ENCODE assay signal across 10 cellular contexts in genomic region chr15:90620379-90621134, GRCh38.
DNase-seq lines count a peak whose midpoint lies in the region; ATAC-seq, FAIRE-seq and TF ChIP-seq lines count a peak whose summit lies in the region.
"Had no signal": no experiment of that assay in that cellular context is flagged by ENCODE, and none has a peak within 500 bp of the region (broad histone marks: within the 10 kb centered on the region; RNA-seq: fewer than 3 reads in every experiment).

No MANE protein-coding gene starts in this region.

- ATAC-seq in GM18867 (IDR thresholded peaks at IDR 0.05; ENCODE audit: unreplicated experiment) (peak; percentile 48), HG02885 (IDR thresholded peaks at IDR 0.05; ENCODE audit: poor library complexity, unreplicated experiment) (peak; percentile 83), left lung (peak; percentile 36)

- H3K27ac Mint-ChIP-seq in T-helper 1 cell treated with Interleukin-12 subunit alpha and Interleukin-12 subunit beta and Interleukin-4 antibody, amounts not matched to agents 30 μg/mL and 1 μg/mL, for 36 hours: peak overlapping the region; percentile 59

- peaks cover 38% of the 10 kb centered on the region for H3K36me3 Mint-ChIP-seq in T-helper 1 cell treated with Interleukin-12 subunit alpha and Interleukin-12 subunit beta and Interleukin-4 antibody, amounts not matched to agents 30 μg/mL and 1 μg/mL, for 36 hours (ENCODE audit: low read depth)

- H4K20me1 ChIP-seq in mammary epithelial cell (ENCODE audit: insufficient read depth, low read length): no peaks in the 10 kb centered on the region

- CTCF ChIA-PET in mammary epithelial cell (lab: Charles Lee; ENCODE audit: low non-redundant PET): no interaction called here

- no peak overlapping the region for H3K4me2 ChIP-seq in mammary epithelial cell (ENCODE audit: insufficient read depth, low read depth, low read length)

- DNase-seq in left lung (no peak), esophagus muscularis mucosa (ENCODE audit: extremely low spot score) (no peak), urothelium cell line (ENCODE audit: low spot score) (no peak), NCI-H2029 (lab: John Stamatoyannopoulos, UW) (no peak), mammary epithelial cell (no peak)
- DNase-seq: NCI-H1092 treated with DMSO at 0.1 percent for 48 hours had no signal

- TF ChIP-seq CTCF in left lung (IDR thresholded peaks at IDR 0.05) (no peak), esophagus muscularis mucosa (IDR thresholded peaks at IDR 0.05) (no peak), mammary epithelial cell (conservative IDR thresholded peaks at IDR 0.05 in 1 of 2, IDR thresholded peaks at IDR 0.05 in 1 of 2; ENCODE audit: extremely low read depth in 1 of 2, insufficient read depth in 1 of 2, low read depth in 1 of 2, low read length in 2 of 2) (no peak)

- in situ Hi-C loops in mammary epithelial cell (cut with MboI; ENCODE audit: low sequenced_read_pairs in 2 of 2): no loop called here

- no peaks in the 10 kb centered on the region for H3K27me3 ChIP-seq in left lung
- H3K27me3 ChIP-seq in esophagus muscularis mucosa: no peaks in the 10 kb centered on the region
- no peaks in the 10 kb centered on the region for H3K27me3 ChIP-seq in mammary epithelial cell (ENCODE audit: insufficient read depth, low read length)

- H3K9ac ChIP-seq in mammary epithelial cell (ENCODE audit: insufficient read depth, low read length): no peak overlapping the region

- dilution Hi-C loops in mammary epithelial cell (cut with HindIII; ENCODE audit: low sequenced_read_pairs): no loop called here

- H3K9me3 ChIP-seq in left lung: no peaks in the 10 kb centered on the region
- no peaks in the 10 kb centered on the region for H3K9me3 ChIP-seq in esophagus muscularis mucosa
- no peaks in the 10 kb centered on the region for H3K9me3 ChIP-seq in mammary epithelial cell (replicated peaks; ENCODE audit: insufficient read depth, low read length)

- no peaks in the 10 kb centered on the region for H3K27me3 Mint-ChIP-seq in T-helper 1 cell treated with Interleukin-12 subunit alpha and Interleukin-12 subunit beta and Interleukin-4 antibody, amounts not matched to agents 30 μg/mL and 1 μg/mL, for 36 hours (ENCODE audit: low read depth)

- WGBS in esophagus muscularis mucosa: 65% methylated on average over 13 of the region's 13 CpGs
- 89% methylated on average over 13 of the region's 13 CpGs for WGBS in mammary epithelial cell (ENCODE audit: low coverage, missing lambda C conversion rate)

- no peak for FAIRE-seq in urothelium cell line (lab: Jason Lieb, UNC)

- H3K27ac ChIP-seq in left lung (no peak overlapping the region), esophagus muscularis mucosa (replicated peaks in 1 of 4) (no peak overlapping the region), mammary epithelial cell (ENCODE audit: insufficient read depth, low read depth, low read length) (no peak overlapping the region)

- H3K9me3 Mint-ChIP-seq in T-helper 1 cell treated with Interleukin-12 subunit alpha and Interleukin-12 subunit beta and Interleukin-4 antibody, amounts not matched to agents 30 μg/mL and 1 μg/mL, for 36 hours: no peaks in the 10 kb centered on the region

- H3K4me3 Mint-ChIP-seq in T-helper 1 cell treated with Interleukin-12 subunit alpha and Interleukin-12 subunit beta and Interleukin-4 antibody, amounts not matched to agents 30 μg/mL and 1 μg/mL, for 36 hours: peak overlapping the region; percentile 54

- intact Hi-C loops in left lung (cut with DNase I) (no loop called here), esophagus muscularis mucosa (cut with DNase I) (no loop called here), mammary epithelial cell (cut with micrococcal nuclease) (no loop called here)

- H3K4me1 Mint-ChIP-seq in T-helper 1 cell treated with Interleukin-12 subunit alpha and Interleukin-12 subunit beta and Interleukin-4 antibody, amounts not matched to agents 30 μg/mL and 1 μg/mL, for 36 hours (ENCODE audit: low read depth): peaks cover 24% of the 10 kb centered on the region

- TF ChIP-seq POLR2A in esophagus muscularis mucosa (IDR thresholded peaks at IDR 0.05; ENCODE audit: low read depth): no peak

- BruUV-seq in mammary epithelial cell (replicated peaks; lab: Mats Ljungman, UMichigan): no TSS peak

- no peak overlapping the region for H2AFZ ChIP-seq in mammary epithelial cell (ENCODE audit: low read depth, low read length)

- no peaks in the 10 kb centered on the region for H3K79me2 ChIP-seq in mammary epithelial cell (ENCODE audit: insufficient read depth, low read length)

- H3K4me3 ChIP-seq in left lung (no peak overlapping the region), esophagus muscularis mucosa (no peak overlapping the region), mammary epithelial cell (replicated peaks in 1 of 3; ENCODE audit: insufficient read depth in 1 of 3, low read depth in 2 of 3, low read length in 3 of 3) (no peak overlapping the region)
- H3K4me3 ChIP-seq: skin epidermis had no signal

- TF ChIP-seq EP300 in esophagus muscularis mucosa (IDR thresholded peaks at IDR 0.05): no peak

- H3K36me3 ChIP-seq in left lung (peaks cover 0 to 76% of the 10 kb centered on the region in 2 donors), esophagus muscularis mucosa (peaks cover 16 to 93% (median 68%) of the 10 kb centered on the region in 4 donors), mammary epithelial cell (ENCODE audit: insufficient read depth, low read length) (peaks cover 9% of the 10 kb centered on the region)

- H3K4me1 ChIP-seq in left lung (peaks cover 0 to 11% of the 10 kb centered on the region in 2 donors), esophagus muscularis mucosa (peaks cover 8 to 30% (median 24%) of the 10 kb centered on the region in 4 donors), mammary epithelial cell (ENCODE audit: insufficient read depth, low read length) (no peaks in the 10 kb centered on the region)
